8 cellular contexts compared by ENCODE assay signal in genomic region chr2:28810384-28811285, GRCh38. TPM values are rescaled to one million over a fixed set of nuclear protein-coding genes. Genes with fewer than 3 reads are reported as not detected.
DNase-seq lines count a peak whose midpoint lies in the region; ATAC-seq and TF ChIP-seq lines count a peak whose summit lies in the region.

TSS of gene SPDYA (plus strand) at chr2:28810834. CDS start at chr2:28816015, 5,181 bp downstream.

- peak within 1 kb of the TSS; percentile 65 for H2AFZ ChIP-seq in mammary epithelial cell (ENCODE audit: low read depth, low read length)

- in situ Hi-C loops in mammary epithelial cell (cut with MboI; ENCODE audit: low sequenced_read_pairs in 2 of 2): no loop called here

- no TSS peak for BruUV-seq in mammary epithelial cell (replicated peaks; lab: Mats Ljungman, UMichigan)

- dilution Hi-C loops in mammary epithelial cell (cut with HindIII; ENCODE audit: low sequenced_read_pairs): no loop called here

- H3K4me3 ChIP-seq in Jurkat, Clone E6-1 (ENCODE audit: low read length): peak within 1 kb of the TSS; percentile 44
- H3K4me3 ChIP-seq in WI38 (ENCODE audit: low read depth, low read length) (peak within 1 kb of the TSS; percentile 48), mammary epithelial cell (replicated peaks in 1 of 3; ENCODE audit: insufficient read depth in 1 of 3, low read depth in 2 of 3, low read length in 3 of 3) (peak within 1 kb of the TSS; percentile 26 to 55 (median 46)), spleen (peak within 1 kb of the TSS; percentile 43 to 80 (median 55))

- ATAC-seq in GM21515 (IDR thresholded peaks at IDR 0.05; ENCODE audit: unreplicated experiment): peak; percentile 78

- H3K27me3 ChIP-seq in mammary epithelial cell (ENCODE audit: insufficient read depth, low read length): no peaks in the 10 kb centered on the region
- peaks cover 0 to 9% (median 0%) of the 10 kb centered on the region in 7 donors for H3K27me3 ChIP-seq in spleen (replicated peaks in 1 of 7)

- H3K9me3 ChIP-seq in mammary epithelial cell (replicated peaks; ENCODE audit: insufficient read depth, low read length) (no peaks in the 10 kb centered on the region), spleen (no peaks in the 10 kb centered on the region)

- H3K27ac ChIP-seq in mammary epithelial cell (ENCODE audit: insufficient read depth, low read depth, low read length) (no peak within 1 kb of the TSS), spleen (peak within 1 kb of the TSS in 3 of 8 donors; percentile 9 to 60 (median 34))

- no peak within 1 kb of the TSS for H3K9ac ChIP-seq in mammary epithelial cell (ENCODE audit: insufficient read depth, low read length)

- peak; percentile 83 for DNase-seq in D341Med (ENCODE audit: low spot score)
- DNase-seq in Jurkat, Clone E6-1 (ENCODE audit: low read depth, low spot score): peak; percentile 47
- DNase-seq in mammary epithelial cell: peak; percentile 50
- DNase-seq in iPS-NIHi11 (ENCODE audit: low spot score): peak; percentile 94
- peak; percentile 90 for DNase-seq in spleen
- DNase-seq in NCI-H2081 treated with DMSO at 0.1 percent for 48 hours (lab: John Stamatoyannopoulos, UW): no peak

- CTCF ChIA-PET in mammary epithelial cell (lab: Charles Lee; ENCODE audit: low non-redundant PET): no interaction called here

- TF ChIP-seq CTCF in WI38 (IDR thresholded peaks at IDR 0.05; ENCODE audit: low read depth, low read length) (no peak), mammary epithelial cell (conservative IDR thresholded peaks at IDR 0.05 in 1 of 2, IDR thresholded peaks at IDR 0.05 in 1 of 2; ENCODE audit: extremely low read depth in 1 of 2, insufficient read depth in 1 of 2, low read depth in 1 of 2, low read length in 2 of 2) (no peak), spleen (IDR thresholded peaks at IDR 0.05 in 8 of 11, conservative IDR thresholded peaks at IDR 0.05 in 3 of 11) (no peak)

- TF ChIP-seq POLR2A in spleen (IDR thresholded peaks at IDR 0.05): no peak

- peak within 1 kb of the TSS; percentile 82 for H3K4me2 ChIP-seq in mammary epithelial cell (ENCODE audit: insufficient read depth, low read depth, low read length)

- H4K20me1 ChIP-seq in mammary epithelial cell (ENCODE audit: insufficient read depth, low read length): no peaks in the 10 kb centered on the region

- H3K4me1 ChIP-seq in mammary epithelial cell (ENCODE audit: insufficient read depth, low read length): peaks cover 10% of the 10 kb centered on the region
- H3K4me1 ChIP-seq in spleen: peaks cover 10 to 26% (median 16%) of the 10 kb centered on the region in 6 donors

- no peaks in the 10 kb centered on the region for H3K79me2 ChIP-seq in mammary epithelial cell (ENCODE audit: insufficient read depth, low read length)

- peaks cover 2% of the 10 kb centered on the region for H3K36me3 ChIP-seq in mammary epithelial cell (ENCODE audit: insufficient read depth, low read length)
- H3K36me3 ChIP-seq in spleen: peaks cover 0 to 18% (median 3%) of the 10 kb centered on the region in 6 donors

- intact Hi-C loops in mammary epithelial cell (cut with micrococcal nuclease) (no loop called here), spleen (cut with DNase I; ENCODE audit: low total_unique reads) (no loop called here)

- 5% methylated on average over 30 of the region's 97 CpGs for WGBS in mammary epithelial cell (ENCODE audit: low coverage, missing lambda C conversion rate)
- WGBS in spleen, 5 donors: 1 to 10% (median 6%) methylated on average over 43 to 96 of the region's 97 CpGs

RNA-seq across cellular contexts. Expression of gene SPDYA, which starts in this region (rescaled TPM):
- 0.87 TPM for polyA plus RNA-seq in Jurkat, Clone E6-1 (2012; ENCODE audit: insufficient read depth, insufficient read length)
- 1 to 10 TPM; 1.0 to 1.2 TPM for total RNA-seq in mammary epithelial cell
- polyA plus RNA-seq in mammary epithelial cell: 0.03 TPM
- polyA minus RNA-seq in mammary epithelial cell: not detected
- 1 to 10 TPM in 5 of 7 donors, under 1 TPM in 2; 0.60 to 2.8 (median 1.9) TPM for total RNA-seq in spleen
- under 1 TPM; 0.06 to 0.17 (median 0.13) TPM for polyA plus RNA-seq in spleen
